In the genomic region with DNA sequence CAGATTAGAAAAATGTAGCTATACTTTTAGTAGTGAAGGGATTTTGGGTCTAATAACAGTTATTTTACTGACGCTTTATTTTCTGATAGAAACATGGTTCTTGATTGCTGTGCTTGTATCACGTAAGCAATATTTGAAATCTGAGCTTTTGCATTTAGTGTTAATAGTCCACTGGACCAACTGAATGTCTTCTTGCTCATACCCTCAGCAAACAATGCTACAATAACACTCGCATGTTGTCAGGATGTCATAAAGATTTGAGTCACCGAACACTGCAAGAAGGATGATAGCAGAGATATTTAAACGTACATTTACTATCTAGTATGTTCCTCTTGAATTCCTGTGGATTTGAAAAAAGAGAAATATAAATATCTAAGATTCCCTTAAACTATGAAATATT, we compare ENCODE assay signal across 10 cellular contexts. TPM values are rescaled to one million over a fixed set of nuclear protein-coding genes. Genes with fewer than 3 reads are reported as not detected.
A peak's percentile ranks its signal among the peaks of the same experiment; 100 is the strongest.
DNase-seq lines count a peak whose midpoint lies in the region; ATAC-seq and TF ChIP-seq lines count a peak whose summit lies in the region.
"Had no signal": no experiment of that assay in that cellular context is flagged by ENCODE, and none has a peak within 500 bp of the region (broad histone marks: within the 10 kb centered on the region; RNA-seq: fewer than 3 reads in every experiment).

No MANE protein-coding gene starts in this region.

- no peak for ATAC-seq in effector memory CD8-positive, alpha-beta T cell (replicated peaks)
- ATAC-seq in aorta (ENCODE audit: low FRiP score) (no peak), right cardiac atrium (no peak)

- no peaks in the 10 kb centered on the region for H3K27me3 Mint-ChIP-seq in effector memory CD8-positive, alpha-beta T cell
- H3K27me3 Mint-ChIP-seq in nephron progenitor cell (ENCODE audit: low read depth, poor library complexity), result no peaks in the 10 kb centered on the region

- peaks cover 16% of the 10 kb centered on the region for H3K36me3 Mint-ChIP-seq in effector memory CD8-positive, alpha-beta T cell (ENCODE audit: insufficient read depth)
- peaks cover 56% of the 10 kb centered on the region for H3K36me3 Mint-ChIP-seq in nephron progenitor cell (ENCODE audit: low read depth)

- H3K27me3 ChIP-seq in aorta (ENCODE audit: control insufficient read depth in 1 of 2, insufficient read depth in 2 of 2, low read length in 1 of 2) (no peaks in the 10 kb centered on the region), Peyer's patch (no peaks in the 10 kb centered on the region), right cardiac atrium (ENCODE audit: control insufficient read depth, insufficient read depth) (no peaks in the 10 kb centered on the region)

- H3K27ac Mint-ChIP-seq in effector memory CD8-positive, alpha-beta T cell, result peak overlapping the region; percentile 75 to 85
- H3K27ac Mint-ChIP-seq in nephron progenitor cell, result peak overlapping the region; percentile 36

- intact Hi-C loops in aorta (cut with DNase I), result loop anchor here in 1 of 2 donors (5.0 to 10.0 kb wide), 3 partner anchors 43 to 191 kb away; no protein-coding TSS in a partner anchor
- intact Hi-C loops in right cardiac atrium (cut with DNase I), result loop anchor here in 2 of 4 donors (10.0 kb wide), 2 partner anchors 71 to 81 kb away; no protein-coding TSS in a partner anchor

- no peak for TF ChIP-seq POLR2A in Peyer's patch (IDR thresholded peaks at IDR 0.05)

- no peak for TF ChIP-seq CTCF in nephron progenitor cell (IDR thresholded peaks at IDR 0.05)
- no peak for TF ChIP-seq CTCF in Peyer's patch (IDR thresholded peaks at IDR 0.05)

- peaks cover 9 to 12% of the 10 kb centered on the region in 2 donors for H3K4me1 ChIP-seq in aorta (ENCODE audit: control insufficient read depth in 1 of 2, insufficient read depth in 2 of 2, low read length in 2 of 2)
- H3K4me1 ChIP-seq in Peyer's patch, result peaks cover 0 to 74% (median 15%) of the 10 kb centered on the region in 4 donors
- H3K4me1 ChIP-seq in right cardiac atrium (ENCODE audit: control insufficient read depth, insufficient read depth, low read length), result peaks cover 13% of the 10 kb centered on the region

- H3K27ac ChIP-seq in aorta (ENCODE audit: low read depth in 1 of 2, low read length in 2 of 2) (no peak overlapping the region), Peyer's patch (no peak overlapping the region), right cardiac atrium (ENCODE audit: low read length) (no peak overlapping the region)

- H3K9me3 ChIP-seq in aorta (ENCODE audit: control insufficient read depth, low read length) (no peaks in the 10 kb centered on the region), Peyer's patch (no peaks in the 10 kb centered on the region), right cardiac atrium (ENCODE audit: control insufficient read depth, low read length) (no peaks in the 10 kb centered on the region)

- no peaks in the 10 kb centered on the region for H3K36me3 ChIP-seq in aorta (ENCODE audit: control insufficient read depth in 1 of 2, insufficient read depth in 2 of 2, low read length in 1 of 2)
- H3K36me3 ChIP-seq in Peyer's patch, result no peaks in the 10 kb centered on the region

- H3K4me1 Mint-ChIP-seq in effector memory CD8-positive, alpha-beta T cell (ENCODE audit: low read depth in 2 of 2), result peaks cover 64 to 86% of the 10 kb centered on the region in 2 donors
- H3K4me1 Mint-ChIP-seq in nephron progenitor cell, result peaks cover 61% of the 10 kb centered on the region

- no peaks in the 10 kb centered on the region for H3K9me3 Mint-ChIP-seq in effector memory CD8-positive, alpha-beta T cell
- H3K9me3 Mint-ChIP-seq in nephron progenitor cell, result peaks cover 24% of the 10 kb centered on the region

- DNase-seq in EH (ENCODE audit: low read depth) (peak; percentile 83), RKO (ENCODE audit: low spot score) (peak; percentile 39), nephron progenitor cell (no peak), aorta (no peak), Peyer's patch (no peak), right cardiac atrium (no peak)
- no peak for DNase-seq in effector memory CD8-positive, alpha-beta T cell
- no peak for DNase-seq in activated effector memory CD4-positive, alpha-beta T cell treated with Interleukin-2 at 50 U/mL for 16 hours
- DNase-seq: NK-92 treated with Interleukin-12 subunit alpha and Interleukin-12 subunit beta, amount 100 ng/mL, for 24 hours; substantia nigra had no signal

- H3K4me3 ChIP-seq in aorta (ENCODE audit: low read length in 2 of 2) (no peak overlapping the region), Peyer's patch (no peak overlapping the region), right cardiac atrium (ENCODE audit: low read length) (no peak overlapping the region)

- 60 to 61% methylated on average over 5 of the region's 5 CpGs for WGBS in aorta, 2 donors
- WGBS in right cardiac atrium, result 52% methylated on average over 5 of the region's 5 CpGs

- peak overlapping the region in 1 of 2 donors; percentile 24 for H3K4me3 Mint-ChIP-seq in effector memory CD8-positive, alpha-beta T cell
- H3K4me3 Mint-ChIP-seq in nephron progenitor cell, result no peak overlapping the region

RNA-seq across cellular contexts. Expression of gene DYRK1A, which starts 7.5 kb away (rescaled TPM):
- total RNA-seq in aorta (10 to 100 TPM; 70.0 to 76.6 TPM), Peyer's patch (100 to 1,000 TPM in 1 of 4 donors, 10 to 100 TPM in 3; 68.8 to 133 (median 81.3) TPM), right cardiac atrium (10 to 100 TPM; 67.6 to 76.9 (median 73.4) TPM)
- polyA plus RNA-seq in aorta (10 to 100 TPM in 1 of 2 donors, 1 to 10 TPM in 1; 8.8 to 21.6 TPM), right cardiac atrium (28.4 TPM)

Comparison
In these comparisons a context has a peak if more than half of its experiments do, and no peak if none do; other contexts are left out.
1. DNase-seq: peak in EH (single experiment) and RKO (single experiment); none in effector memory CD8-positive, alpha-beta T cell (0 of 3), nephron progenitor cell (single experiment), aorta (0 of 2), activated effector memory CD4-positive, alpha-beta T cell treated with Interleukin-2 at 50 U/mL for 16 hours (single experiment), Peyer's patch (0 of 3) and right cardiac atrium (0 of 3).